In the genomic region with DNA sequence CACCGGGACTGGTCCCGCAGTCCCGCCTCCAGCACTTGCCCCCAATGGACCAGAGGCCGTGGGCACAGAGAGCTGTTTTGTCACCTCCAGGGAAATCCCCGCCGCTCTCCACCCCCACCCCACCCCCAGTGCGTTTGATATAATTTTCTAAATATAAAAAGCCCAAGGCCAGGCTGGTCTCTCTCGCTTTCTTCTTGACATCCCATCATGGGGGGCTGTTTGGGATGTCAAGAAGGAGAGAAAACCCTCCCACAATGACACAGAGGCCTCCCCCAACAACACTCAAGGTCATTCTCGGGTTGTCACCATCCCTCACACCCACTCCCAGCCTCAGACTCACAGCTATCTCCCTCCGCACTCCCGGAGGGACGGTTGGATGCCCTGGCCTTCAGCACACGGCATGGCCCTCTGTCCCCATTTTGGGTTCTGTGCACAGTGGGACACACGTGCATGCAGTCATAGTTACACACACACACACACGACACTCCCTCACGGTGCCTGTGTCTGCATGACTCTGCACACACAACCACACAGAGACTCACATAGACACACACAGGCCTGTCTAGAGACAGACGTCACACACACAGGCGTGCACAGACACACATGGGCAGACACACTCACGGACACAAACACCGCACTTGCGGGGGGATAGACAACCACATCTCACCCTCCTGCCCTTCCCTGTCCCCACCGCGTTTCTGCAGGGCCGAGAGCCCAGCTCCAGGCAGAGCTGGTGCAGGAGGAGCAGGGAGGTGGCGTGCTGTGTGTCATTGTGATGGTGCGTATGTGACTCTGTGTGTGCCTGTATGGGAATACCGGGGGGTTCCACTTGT, we compare ENCODE assay signal across 9 cellular contexts. TPM values are rescaled to one million over a fixed set of nuclear protein-coding genes. Genes with fewer than 3 reads are reported as not detected.
A peak's percentile ranks its signal among the peaks of the same experiment; 100 is the strongest.
DNase-seq lines count a peak whose midpoint lies in the region; ATAC-seq and TF ChIP-seq lines count a peak whose summit lies in the region.
"Had no signal": no experiment of that assay in that cellular context is flagged by ENCODE, and none has a peak within 500 bp of the region (broad histone marks: within the 10 kb centered on the region; RNA-seq: fewer than 3 reads in every experiment).

No MANE protein-coding gene starts in this region.

- intact Hi-C loops in CD4-positive, alpha-beta memory T cell (cut with micrococcal nuclease) = loop anchor here (5.0 to 10.0 kb wide), 2 partner anchors 34 to 73 kb away; no protein-coding TSS in a partner anchor
- intact Hi-C loops in activated B cell treated with CpG ODN at 0.5 μM for 24 hours (cut with micrococcal nuclease) = loop anchor here (1.0 to 2.0 kb wide), 2 partner anchors 8 to 73 kb away; no protein-coding TSS in a partner anchor

- H3K36me3 ChIP-seq in CD4-positive, alpha-beta memory T cell (ENCODE audit: insufficient read depth, low read length) = no peaks in the 10 kb centered on the region

- no peaks in the 10 kb centered on the region for H3K9me3 Mint-ChIP-seq in CD4-positive, alpha-beta memory T cell
- H3K9me3 Mint-ChIP-seq in activated B cell treated with CpG ODN at 0.5 μM for 24 hours = no peaks in the 10 kb centered on the region

- H3K4me3 ChIP-seq in CD4-positive, alpha-beta memory T cell (ENCODE audit: low read length in 2 of 2) = no peak overlapping the region
- peak overlapping the region; percentile 69 for H3K4me3 ChIP-seq in fibroblast of pulmonary artery (replicated peaks; ENCODE audit: low read depth, low read length)
- H3K4me3 ChIP-seq in retinal pigment epithelial cell (ENCODE audit: low read length) = peak overlapping the region; percentile 61

- CTCF ChIA-PET in CD4-positive, alpha-beta memory T cell (lab: Charles Lee; ENCODE audit: partially characterized antibody) = no interaction called here
- CTCF ChIA-PET in activated B cell treated with CpG ODN at 0.5 μM for 24 hours (lab: Charles Lee) = interaction anchor here (0.8 kb wide), 1 partner anchor 18 kb away, joined by 3 read pairs; no protein-coding TSS in a partner anchor

- peaks cover 35% of the 10 kb centered on the region for H3K4me1 ChIP-seq in CD4-positive, alpha-beta memory T cell (ENCODE audit: insufficient read depth, low read length)

- ATAC-seq in activated B cell treated with CpG ODN at 0.5 μM for 24 hours (ENCODE audit: low read depth) = no peak

- H3K4me3 Mint-ChIP-seq in CD4-positive, alpha-beta memory T cell = peak overlapping the region; percentile 88 to 94 (median 92)
- peak overlapping the region; percentile 88 for H3K4me3 Mint-ChIP-seq in activated B cell treated with CpG ODN at 0.5 μM for 24 hours

- TF ChIP-seq CTCF in activated B cell treated with CpG ODN at 0.5 μM for 24 hours (IDR thresholded peaks at IDR 0.05) (no peak), fibroblast of pulmonary artery (IDR thresholded peaks at IDR 0.05; ENCODE audit: low read length, missing control alignments) (no peak), retinal pigment epithelial cell (conservative IDR thresholded peaks at IDR 0.05; ENCODE audit: low read depth, low read length) (no peak)

- H3K4me1 Mint-ChIP-seq in CD4-positive, alpha-beta memory T cell = peaks cover 28 to 65% (median 43%) of the 10 kb centered on the region in 4 donors
- peaks cover 36% of the 10 kb centered on the region for H3K4me1 Mint-ChIP-seq in activated B cell treated with CpG ODN at 0.5 μM for 24 hours

- H3K36me3 Mint-ChIP-seq in CD4-positive, alpha-beta memory T cell = peaks cover 0 to 8% of the 10 kb centered on the region in 2 donors
- H3K36me3 Mint-ChIP-seq in activated B cell treated with CpG ODN at 0.5 μM for 24 hours (ENCODE audit: low read depth) = peaks cover 2% of the 10 kb centered on the region

- POLR2A ChIA-PET in CD4-positive, alpha-beta memory T cell (lab: Charles Lee; ENCODE audit: partially characterized antibody) = interaction anchor here (1.2 kb wide), 1 partner anchor 23 kb away, joined by 5 read pairs; no protein-coding TSS in a partner anchor
- POLR2A ChIA-PET in activated B cell treated with CpG ODN at 0.5 μM for 24 hours (lab: Charles Lee) = interaction anchor here (0.5 to 1.3 kb wide), 4 partner anchors 16 to 461 kb away, joined by 3 to 8 read pairs (median 4); a partner anchor contains a TSS

- no peak for DNase-seq in CD4-positive, alpha-beta memory T cell
- no peak for DNase-seq in activated B cell treated with CpG ODN at 0.5 μM for 24 hours
- DNase-seq in fibroblast of pulmonary artery (ENCODE audit: low read depth) = no peak
- DNase-seq in retinal pigment epithelial cell (ENCODE audit: low read depth) = no peak
- no peak for DNase-seq in SHP77 treated with DMSO at 0.1 percent for 48 hours (lab: John Stamatoyannopoulos, UW)
- DNase-seq in NCI-H524 (lab: John Stamatoyannopoulos, UW) = no peak
- DNase-seq in activated gamma-delta T cell (lab: John Stamatoyannopoulos, UW) = no peak
- no peak for DNase-seq in NCI-H2171 (lab: John Stamatoyannopoulos, UW)
- DNase-seq: NCI-H1092 had no signal

- peak overlapping the region; percentile 63 for H3K27ac ChIP-seq in CD4-positive, alpha-beta memory T cell (ENCODE audit: low read depth, low read length)

- H3K9me3 ChIP-seq in CD4-positive, alpha-beta memory T cell (ENCODE audit: control insufficient read depth in 1 of 2, low read length in 2 of 2) = no peaks in the 10 kb centered on the region

- H3K27me3 ChIP-seq in CD4-positive, alpha-beta memory T cell (ENCODE audit: insufficient read depth, low read length) = no peaks in the 10 kb centered on the region

- peak overlapping the region; percentile 73 to 96 (median 86) for H3K27ac Mint-ChIP-seq in CD4-positive, alpha-beta memory T cell
- H3K27ac Mint-ChIP-seq in activated B cell treated with CpG ODN at 0.5 μM for 24 hours = peak overlapping the region; percentile 86

- H3K27me3 Mint-ChIP-seq in CD4-positive, alpha-beta memory T cell = no peaks in the 10 kb centered on the region
- H3K27me3 Mint-ChIP-seq in activated B cell treated with CpG ODN at 0.5 μM for 24 hours = peaks cover 10% of the 10 kb centered on the region

RNA-seq across cellular contexts. Expression of a gene that starts 4.8 kb away (rescaled TPM):
- total RNA-seq in CD4-positive, alpha-beta memory T cell = 10 to 100 TPM; 30.3 to 30.9 TPM
- 10 to 100 TPM in 1 of 2 donors, 1 to 10 TPM in 1; 1.9 to 18.9 TPM for polyA plus RNA-seq in CD4-positive, alpha-beta memory T cell
- 17.3 and 18.8 TPM in 2 replicates for total RNA-seq in activated B cell treated with CpG ODN at 0.5 μM for 24 hours

Comparison
In these comparisons a context has a peak if more than half of its experiments do, and no peak if none do; other contexts are left out.
1. H3K4me3 ChIP-seq: peak in fibroblast of pulmonary artery (single experiment) and retinal pigment epithelial cell (single experiment); none in CD4-positive, alpha-beta memory T cell (0 of 2).